15 cellular contexts compared by ENCODE assay signal in the genomic region with DNA sequence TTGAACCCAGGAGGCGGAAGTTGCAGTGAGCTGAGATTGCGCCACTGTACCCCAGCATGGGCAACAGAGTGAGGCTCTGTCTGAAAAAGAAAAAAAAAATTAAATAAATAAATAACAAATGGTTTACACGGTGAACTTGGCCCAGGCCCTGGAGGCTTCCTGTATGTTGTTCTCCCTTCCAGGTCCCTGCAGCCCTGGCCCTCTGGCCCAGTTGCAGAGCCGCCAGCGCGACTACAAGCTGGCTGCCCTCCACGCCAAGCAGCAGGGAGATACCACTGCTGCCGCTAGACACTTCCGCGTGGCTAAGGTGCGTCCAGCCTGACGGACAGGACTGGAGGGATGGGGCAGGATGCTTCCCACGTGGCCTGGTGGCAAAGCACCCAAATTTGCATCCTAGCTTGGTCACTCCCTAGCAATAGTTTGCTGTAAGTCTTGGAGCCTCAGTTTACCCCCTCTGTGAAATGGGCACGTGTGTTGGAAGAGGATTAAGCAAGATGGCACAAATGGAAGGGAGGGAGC. TPM values are rescaled to one million over a fixed set of nuclear protein-coding genes. Genes with fewer than 3 reads are reported as not detected.
"Had no signal": no experiment of that assay in that cellular context is flagged by ENCODE, and none has a peak within 500 bp of the region (broad histone marks: within the 10 kb centered on the region; RNA-seq: fewer than 3 reads in every experiment).

No MANE protein-coding gene starts in this region.

- DNase-seq: activated CD4-positive, alpha-beta T cell treated with anti-CD3 and anti-CD28 coated beads, Interleukin-2, amount 50 U/mL, for 1 hour; body of pancreas; cerebellar nuclear complex; glutamatergic neuron; ovary; stimulated activated CD4-positive, alpha-beta T cell treated with anti-CD3 and anti-CD28 coated beads, Interleukin-4, amount 100 ng/mL, for 4 hours; stimulated activated naive CD8-positive, alpha-beta T cell treated with anti-CD3 and anti-CD28 coated beads, Interleukin-15, amount 100 ng/mL, for 72 hours had no signal

- H3K36me3 ChIP-seq: ovary had no signal

- H3K9me3 ChIP-seq: body of pancreas, ovary had no signal

- H3K4me3 ChIP-seq: body of pancreas, dorsolateral prefrontal cortex, ovary, skin epidermis had no signal

- H3K27me3 ChIP-seq: body of pancreas, dorsolateral prefrontal cortex, ovary had no signal

- ATAC-seq: body of pancreas; stimulated activated naive CD8-positive, alpha-beta T cell treated with anti-CD3 and anti-CD28 coated beads, Interleukin-15, amount 100 ng/mL, for 72 hours; WTC11 had no signal

- H3K27ac ChIP-seq: body of pancreas, ovary had no signal

- FAIRE-seq: endometrium had no signal

- H3K4me1 ChIP-seq: body of pancreas had no signal

RNA-seq across cellular contexts. Expression of gene NANOS3, which starts 41.0 kb away (rescaled TPM):
- total RNA-seq: body of pancreas, esophagus mucosa, lower leg skin, myocyte, renal cortical epithelial cell had no signal
